In genomic region chrX:21991504-21991903, GRCh38 we compare ENCODE assay signal across 16 cellular contexts.
"Had no signal": no experiment of that assay in that cellular context is flagged by ENCODE, and none has a peak within 500 bp of the region (broad histone marks: within the 10 kb centered on the region; RNA-seq: fewer than 3 reads in every experiment).

No MANE protein-coding gene starts in this region.

- H3K27ac ChIP-seq: colonic mucosa, esophagus muscularis mucosa, parathyroid adenoma, suprapubic skin had no signal

- H3K9me3 Mint-ChIP-seq: naive B cell had no signal

- H2AFZ ChIP-seq: parathyroid adenoma had no signal

- H3K36me3 Mint-ChIP-seq: naive B cell had no signal

- H3K36me3 ChIP-seq: colonic mucosa had no signal

- H3K4me1 ChIP-seq: colonic mucosa, parathyroid adenoma, suprapubic skin had no signal

- H3K27me3 ChIP-seq: colonic mucosa, esophagus muscularis mucosa, suprapubic skin had no signal

- H3K4me2 ChIP-seq: SK-N-SH had no signal

- H3K9me3 ChIP-seq: colonic mucosa, esophagus muscularis mucosa, SK-N-SH, suprapubic skin had no signal

- H3K79me2 ChIP-seq: parathyroid adenoma had no signal

- H3K9ac ChIP-seq: parathyroid adenoma, SK-N-SH had no signal

- DNase-seq: activated gamma-delta T cell; activated T-cell treated with anti-CD3 and anti-CD28 coated beads for 4 hours; colonic mucosa; effector CD4-positive, alpha-beta T cell; naive B cell; SHP77; SK-N-SH; stimulated activated CD4-positive, alpha-beta T cell treated with anti-CD3 and anti-CD28 coated beads, Interleukin-12 subunit alpha, Interleukin-12 subunit beta, amount 100 ng/mL, for 4 hours; stimulated activated CD4-positive, alpha-beta T cell treated with anti-CD3 and anti-CD28 coated beads, Interleukin-2, amount 100 ng/mL, for 24 hours; T-helper 1 cell; T1000; trophoblast cell had no signal

- H3K4me3 ChIP-seq: colonic mucosa, esophagus muscularis mucosa, lung, suprapubic skin had no signal
